In genomic region chr13:80149757-80150156, GRCh38 we compare ENCODE assay signal across 28 cellular contexts.
"Had no signal": no experiment of that assay in that cellular context is flagged by ENCODE, and none has a peak within 500 bp of the region (broad histone marks: within the 10 kb centered on the region; RNA-seq: fewer than 3 reads in every experiment).

No MANE protein-coding gene starts in this region.

- H3K27me3 Mint-ChIP-seq: memory B cell; natural killer cell treated with Interleukin-12 subunit alpha and Interleukin-12 subunit beta and Interleukin-15 and Interleukin-18, amount 100 ng/mL, for 72 hours; stimulated activated naive CD8-positive, alpha-beta T cell treated with anti-CD3 and anti-CD28 coated beads, Interleukin-15, amount 100 ng/mL, for 72 hours had no signal

- H3K4me1 ChIP-seq: prostate gland, testis, transverse colon, vagina had no signal

- H3K27ac Mint-ChIP-seq: immature natural killer cell; memory B cell; naive thymus-derived CD4-positive, alpha-beta T cell; natural killer cell treated with Interleukin-12 subunit alpha and Interleukin-12 subunit beta and Interleukin-15 and Interleukin-18, amount 100 ng/mL, for 72 hours; stimulated activated effector memory CD8-positive, alpha-beta T cell treated with anti-CD3 and anti-CD28 coated beads, Interleukin-12 subunit alpha, Interleukin-12 subunit beta, amount 100 ng/mL, for 72 hours had no signal

- H3K27ac ChIP-seq: left ventricle myocardium inferior, ovary, prostate gland, skin epidermis, spleen, testis, thyroid gland, transverse colon, upper lobe of left lung, vagina had no signal

- H3K4me1 Mint-ChIP-seq: immature natural killer cell; memory B cell; naive thymus-derived CD4-positive, alpha-beta T cell; stimulated activated effector memory CD8-positive, alpha-beta T cell treated with anti-CD3 and anti-CD28 coated beads, Interleukin-12 subunit alpha, Interleukin-12 subunit beta, amount 100 ng/mL, for 72 hours; stimulated activated naive CD8-positive, alpha-beta T cell treated with anti-CD3 and anti-CD28 coated beads, Interleukin-15, amount 100 ng/mL, for 72 hours had no signal

- H3K4me3 ChIP-seq: left ventricle myocardium inferior, mucosa of descending colon, ovary, prostate gland, skin epidermis, spleen, testis, thyroid gland, transverse colon, upper lobe of left lung, vagina had no signal

- H3K36me3 Mint-ChIP-seq: immature natural killer cell; memory B cell; naive thymus-derived CD4-positive, alpha-beta T cell; natural killer cell treated with Interleukin-12 subunit alpha and Interleukin-12 subunit beta and Interleukin-15 and Interleukin-18, amount 100 ng/mL, for 72 hours; stimulated activated effector memory CD8-positive, alpha-beta T cell treated with anti-CD3 and anti-CD28 coated beads, Interleukin-12 subunit alpha, Interleukin-12 subunit beta, amount 100 ng/mL, for 72 hours had no signal

- H3K36me3 ChIP-seq: left ventricle myocardium inferior, ovary, prostate gland, spleen, thyroid gland, transverse colon, upper lobe of left lung, vagina had no signal

- H3K27me3 ChIP-seq: ovary, spleen, testis, thyroid gland, transverse colon, upper lobe of left lung, vagina had no signal

- H3K9me3 ChIP-seq: left ventricle myocardium inferior, mucosa of descending colon, ovary, prostate gland, spleen, testis, thyroid gland, transverse colon, upper lobe of left lung, vagina had no signal

- FAIRE-seq: islet of Langerhans, kidney had no signal

- DNase-seq: hypothalamus; immature natural killer cell; kidney; left colon; left ventricle myocardium inferior; midbrain; mucosa of descending colon; naive thymus-derived CD4-positive, alpha-beta T cell; ovary; retina; right cardiac atrium; spleen; stimulated activated CD4-positive, alpha-beta T cell treated with anti-CD3 and anti-CD28 coated beads, Interleukin-4, amount 100 ng/mL, for 24 hours; stimulated activated naive CD4-positive, alpha-beta T cell treated with Interleukin-2 at 50 U/mL for 16 hours; stimulated activated naive CD8-positive, alpha-beta T cell treated with anti-CD3 and anti-CD28 coated beads, Interleukin-15, amount 100 ng/mL, for 72 hours; substantia nigra; testis; thyroid gland; transverse colon; upper lobe of left lung had no signal

- H3K4me3 Mint-ChIP-seq: immature natural killer cell; memory B cell; naive thymus-derived CD4-positive, alpha-beta T cell; natural killer cell treated with Interleukin-12 subunit alpha and Interleukin-12 subunit beta and Interleukin-15 and Interleukin-18, amount 100 ng/mL, for 72 hours; stimulated activated effector memory CD8-positive, alpha-beta T cell treated with anti-CD3 and anti-CD28 coated beads, Interleukin-12 subunit alpha, Interleukin-12 subunit beta, amount 100 ng/mL, for 72 hours; stimulated activated naive CD8-positive, alpha-beta T cell treated with anti-CD3 and anti-CD28 coated beads, Interleukin-15, amount 100 ng/mL, for 72 hours had no signal

- ATAC-seq: left colon; mucosa of descending colon; naive thymus-derived CD4-positive, alpha-beta T cell; natural killer cell treated with Interleukin-12 subunit alpha and Interleukin-12 subunit beta and Interleukin-15 and Interleukin-18, amount 100 ng/mL, for 72 hours; right cardiac atrium; sciatic nerve; stimulated activated effector memory CD8-positive, alpha-beta T cell treated with anti-CD3 and anti-CD28 coated beads, Interleukin-12 subunit alpha, Interleukin-12 subunit beta, amount 100 ng/mL, for 72 hours; stimulated activated naive CD8-positive, alpha-beta T cell treated with anti-CD3 and anti-CD28 coated beads, Interleukin-15, amount 100 ng/mL, for 72 hours had no signal

- H3K9me3 Mint-ChIP-seq: memory B cell; natural killer cell treated with Interleukin-12 subunit alpha and Interleukin-12 subunit beta and Interleukin-15 and Interleukin-18, amount 100 ng/mL, for 72 hours; stimulated activated effector memory CD8-positive, alpha-beta T cell treated with anti-CD3 and anti-CD28 coated beads, Interleukin-12 subunit alpha, Interleukin-12 subunit beta, amount 100 ng/mL, for 72 hours had no signal
